In genomic region chr10:133309111-133309719, GRCh38 we compare ENCODE assay signal across 8 cellular contexts. TPM values are rescaled to one million over a fixed set of nuclear protein-coding genes. Genes with fewer than 3 reads are reported as not detected.
DNase-seq lines count a peak whose midpoint lies in the region; ATAC-seq, FAIRE-seq and TF ChIP-seq lines count a peak whose summit lies in the region.

No MANE protein-coding gene starts in this region.

- no peak for FAIRE-seq in kidney (lab: Jason Lieb, UNC)

- intact Hi-C loops in kidney (cut with DNase I), result no loop called here

- peaks cover 0 to 16% of the 10 kb centered on the region in 2 donors for H3K36me3 ChIP-seq in kidney (ENCODE audit: control insufficient read depth in 1 of 2, insufficient read depth in 2 of 2, low read length in 2 of 2)

- ATAC-seq in GM18520 (IDR thresholded peaks at IDR 0.05; ENCODE audit: unreplicated experiment), result peak; percentile 66
- peak; percentile 69 for ATAC-seq in HG03066 (IDR thresholded peaks at IDR 0.05; ENCODE audit: low read depth, unreplicated experiment)
- peak; percentile 73 to 76 for ATAC-seq in activated CD4-positive, CD25-positive, alpha-beta regulatory T cell treated with anti-CD3 and anti-CD28 coated beads, Interleukin-2, amount 50 U/mL, for 24 hours

- DNase-seq in A172 (ENCODE audit: low spot score) (peak; percentile 51), NCI-H2196 (lab: John Stamatoyannopoulos, UW; ENCODE audit: unreplicated experiment) (peak; percentile 68), cerebellar cortex (ENCODE audit: low spot score) (peak; percentile 86), kidney (peak; percentile 98)
- DNase-seq in stimulated activated CD4-positive, alpha-beta T cell treated with anti-CD3 and anti-CD28 coated beads, Interleukin-15, amount 100 ng/mL, for 24 hours, result peak; percentile 91

- H3K27ac ChIP-seq in kidney (ENCODE audit: low read depth in 2 of 2, low read length in 2 of 2), result peak overlapping the region; percentile 90 to 97

- H3K9me3 ChIP-seq in kidney (ENCODE audit: control insufficient read depth in 1 of 2, low read length in 2 of 2), result no peaks in the 10 kb centered on the region

- no peak for TF ChIP-seq CTCF in kidney (IDR thresholded peaks at IDR 0.05; ENCODE audit: borderline replicate concordance, extremely low read depth, insufficient read depth)

- H3K9ac ChIP-seq in kidney (ENCODE audit: low read length in 2 of 2), result peak overlapping the region; percentile 49 to 68

- peaks cover 14 to 27% of the 10 kb centered on the region in 2 donors for H3K4me1 ChIP-seq in kidney (ENCODE audit: control insufficient read depth in 1 of 2, insufficient read depth in 1 of 2, low read depth in 1 of 2, low read length in 2 of 2)

- H3K4me3 ChIP-seq in kidney (ENCODE audit: low read length in 2 of 2), result peak overlapping the region; percentile 89 to 95

RNA-seq across cellular contexts. Expression of gene ZNF511, which starts 0.5 kb away (rescaled TPM):
- total RNA-seq in A172 (2014; rRNA removed; shearing (Covaris generic)), result 13.4 and 26.6 TPM in 2 replicates
- 35.6 TPM for total RNA-seq in kidney
- polyA plus RNA-seq in kidney (ENCODE audit: insufficient read depth, low read depth, low replicate concordance), result 50.7 TPM

RNA-seq across cellular contexts. Expression of gene TUBGCP2, which starts 0.5 kb away (rescaled TPM):
- 29.3 and 35.9 TPM in 2 replicates for total RNA-seq in A172 (2014; rRNA removed; shearing (Covaris generic))
- 61.4 TPM for total RNA-seq in kidney
- polyA plus RNA-seq in kidney (ENCODE audit: insufficient read depth, low read depth, low replicate concordance), result 93.3 TPM

RNA-seq across cellular contexts. Expression of gene CALY, which starts 27.5 kb away (rescaled TPM):
- not detected in 2 replicates for total RNA-seq in A172 (2014; rRNA removed; shearing (Covaris generic))
- total RNA-seq in kidney, result 0.41 TPM
- 0.54 TPM for polyA plus RNA-seq in kidney (ENCODE audit: insufficient read depth, low read depth, low replicate concordance)

RNA-seq across cellular contexts. Expression of gene ADAM8, which starts 32.5 kb away (rescaled TPM):
- 0.31 and 0.93 TPM in 2 replicates for total RNA-seq in A172 (2014; rRNA removed; shearing (Covaris generic))
- 16.6 TPM for total RNA-seq in kidney
- polyA plus RNA-seq in kidney (ENCODE audit: insufficient read depth, low read depth, low replicate concordance), result 3.4 TPM

RNA-seq across cellular contexts. Expression of gene PRAP1, which starts 38.0 kb away (rescaled TPM):
- 0.60 TPM in 1 of 2 replicates, not detected in the other for total RNA-seq in A172 (2014; rRNA removed; shearing (Covaris generic))
- total RNA-seq in kidney, result 1.9 TPM
- polyA plus RNA-seq in kidney (ENCODE audit: insufficient read depth, low read depth, low replicate concordance), result 557 TPM

Comparison
In these comparisons a context has a peak if more than half of its experiments do, and no peak if none do; other contexts are left out.
1. Peak in every context shown above with its lines: DNase-seq, ATAC-seq, H3K4me3 ChIP-seq and H3K27ac ChIP-seq.